In genomic region chr9:127397722-127398647, GRCh38 we compare ENCODE assay signal across 9 cellular contexts. TPM values are rescaled to one million over a fixed set of nuclear protein-coding genes. Genes with fewer than 3 reads are reported as not detected.
A peak's percentile ranks its signal among the peaks of the same experiment; 100 is the strongest.
DNase-seq lines count a peak whose midpoint lies in the region; ATAC-seq, FAIRE-seq and TF ChIP-seq lines count a peak whose summit lies in the region.
"Had no signal": no experiment of that assay in that cellular context is flagged by ENCODE, and none has a peak within 500 bp of the region (broad histone marks: within the 10 kb centered on the region; RNA-seq: fewer than 3 reads in every experiment).

No MANE protein-coding gene starts in this region.

- no peaks in the 10 kb centered on the region for H3K9me1 ChIP-seq in keratinocyte (ENCODE audit: control insufficient read depth, extremely low read depth, insufficient read depth, low read length)

- no peak for ATAC-seq in HG02840 (IDR thresholded peaks at IDR 0.05; ENCODE audit: low FRiP score, unreplicated experiment)

- peak; percentile 88 for TF ChIP-seq CTCF in RWPE1 (conservative IDR thresholded peaks at IDR 0.05; ENCODE audit: low read depth)
- TF ChIP-seq CTCF in brain microvascular endothelial cell (IDR thresholded peaks at IDR 0.05; ENCODE audit: low read depth, low read length, missing control alignments) = peak; percentile 71
- peak; percentile 34 to 68 (median 59) for TF ChIP-seq CTCF in keratinocyte (optimal IDR thresholded peaks at IDR 0.05 in 1 of 3, IDR thresholded peaks at IDR 0.05 in 1 of 3, conservative IDR thresholded peaks at IDR 0.05 in 1 of 3; ENCODE audit: extremely low read depth in 1 of 3, insufficient read depth in 2 of 3, low read length in 3 of 3)

- CTCF ChIA-PET in RWPE1 (lab: Yijun Ruan, JAX) = interaction anchor here (0.5 to 2.9 kb wide), 17 partner anchors 9 to 901 kb away, joined by 3 to 9 read pairs (median 3); no protein-coding TSS in a partner anchor

- no peaks in the 10 kb centered on the region for H3K79me2 ChIP-seq in keratinocyte (ENCODE audit: control insufficient read depth, insufficient read depth, low read length)

- dilution Hi-C loops in keratinocyte (cut with MboI; ENCODE audit: extremely low pct_ligation_motif_present, low sequenced_read_pairs) = loop anchor here (10.0 kb wide), 1 partner anchor 63 kb away; no protein-coding TSS in a partner anchor

- H3K4me1 ChIP-seq in keratinocyte (ENCODE audit: control insufficient read depth, extremely low read depth, insufficient read depth, low read length) = peaks cover 11% of the 10 kb centered on the region

- H3K9ac ChIP-seq in keratinocyte (ENCODE audit: control insufficient read depth, extremely low read depth, insufficient read depth, low read length) = peak overlapping the region; percentile 77

- H2AFZ ChIP-seq in keratinocyte (ENCODE audit: control insufficient read depth, low read length) = peak overlapping the region; percentile 13

- H3K4me2 ChIP-seq in keratinocyte (ENCODE audit: control insufficient read depth, extremely low read depth, insufficient read depth, low read depth, low read length) = peak overlapping the region; percentile 91

- in situ Hi-C loops in brain microvascular endothelial cell (cut with HindIII; ENCODE audit: low pct_ligation_motif_present, low sequenced_read_pairs) = no loop called here

- no peaks in the 10 kb centered on the region for H3K9me3 ChIP-seq in keratinocyte (ENCODE audit: control insufficient read depth, low read depth, low read length)

- no peaks in the 10 kb centered on the region for H4K20me1 ChIP-seq in keratinocyte (ENCODE audit: control insufficient read depth, extremely low read depth, insufficient read depth, low read length)

- H3K4me3 ChIP-seq in brain microvascular endothelial cell (ENCODE audit: low read depth, low read length) = peak overlapping the region; percentile 56
- H3K4me3 ChIP-seq in keratinocyte (ENCODE audit: control insufficient read depth in 2 of 3, extremely low read depth in 1 of 3, insufficient read depth in 2 of 3, low read depth in 1 of 3, low read length in 3 of 3) = peak overlapping the region; percentile 70 to 78 (median 76)

- peak; percentile 19 for DNase-seq in activated naive CD4-positive, alpha-beta T cell treated with Interleukin-2 at 50 U/mL for 16 hours
- no peak for DNase-seq in activated naive CD4-positive, alpha-beta T cell (lab: John Stamatoyannopoulos, UW)
- DNase-seq in RWPE1 (ENCODE audit: low spot score) (peak; percentile 48), brain microvascular endothelial cell (peak; percentile 11), keratinocyte (ENCODE audit: low read depth, low spot score) (no peak), amniotic stem cell (lab: John Stamatoyannopoulos, UW) (no peak)
- DNase-seq in stimulated activated CD4-positive, alpha-beta T cell treated with anti-CD3 and anti-CD28 coated beads, Interleukin-4, amount 100 ng/mL, for 1 hour = peak; percentile 26

- H3K36me3 ChIP-seq in brain microvascular endothelial cell (replicated peaks) (no peaks in the 10 kb centered on the region), keratinocyte (ENCODE audit: control insufficient read depth in 2 of 2, extremely low read depth in 1 of 2, insufficient read depth in 2 of 2, low read length in 2 of 2) (peaks cover 4% of the 10 kb centered on the region in 2 experiments)

- H3K27me3 ChIP-seq in brain microvascular endothelial cell (replicated peaks) = no peaks in the 10 kb centered on the region
- no peaks in the 10 kb centered on the region for H3K27me3 ChIP-seq in keratinocyte (ENCODE audit: control insufficient read depth, extremely low read depth, insufficient read depth, low read length)

- no peak for FAIRE-seq in keratinocyte (lab: Jason Lieb, UNC)
- FAIRE-seq: islet of Langerhans had no signal

- POLR2A ChIA-PET in RWPE1 (lab: Yijun Ruan, JAX; ENCODE audit: low non-redundant PET) = interaction anchor here (0.6 kb wide), 2 partner anchors 26 to 58 kb away, joined by 3 to 6 read pairs; partner anchors contain the start of gene ZNF79

- H3K27ac ChIP-seq in RWPE1 = peak overlapping the region; percentile 84
- H3K27ac ChIP-seq in brain microvascular endothelial cell = no peak overlapping the region
- H3K27ac ChIP-seq in keratinocyte (ENCODE audit: control insufficient read depth, insufficient read depth, low read length) = no peak overlapping the region

RNA-seq across cellular contexts. Expression of gene SLC2A8, which starts 1.0 kb away (rescaled TPM):
- 7.1 to 14.2 TPM (median 9.5 TPM) in 3 replicates for polyA plus RNA-seq in keratinocyte
- polyA plus RNA-seq in keratinocyte (2011; ENCODE audit: low read depth) = 2.4 TPM
- polyA plus RNA-seq in keratinocyte (2011; cell fraction: cytosol; rRNA removed) = 5.4 and 8.5 TPM in 2 replicates
- 16.8 and 24.0 TPM in 2 replicates for polyA plus RNA-seq in keratinocyte (2011; cell fraction: nucleus; rRNA removed)
- polyA plus RNA-seq in keratinocyte (2012; ENCODE audit: low replicate concordance) = 7.5 and 9.3 TPM in 2 replicates
- 7.3 to 12.3 TPM (median 8.2 TPM) in 3 replicates for polyA minus RNA-seq in keratinocyte
- polyA minus RNA-seq in keratinocyte (2011; cell fraction: cytosol; rRNA and poly(A)+ RNA removed) = 14.0 TPM
- polyA minus RNA-seq in keratinocyte (2011; cell fraction: nucleus; rRNA and poly(A)+ RNA removed) = 13.7 and 15.5 TPM in 2 replicates

RNA-seq across cellular contexts. Expression of gene ZNF79, which starts 26.2 kb away (rescaled TPM):
- 4.3 to 6.6 TPM (median 4.8 TPM) in 3 replicates for polyA plus RNA-seq in keratinocyte
- polyA plus RNA-seq in keratinocyte (2011; ENCODE audit: low read depth) = 2.6 TPM
- polyA plus RNA-seq in keratinocyte (2011; cell fraction: cytosol; rRNA removed) = 3.0 and 4.8 TPM in 2 replicates
- polyA plus RNA-seq in keratinocyte (2011; cell fraction: nucleus; rRNA removed) = 10.7 and 11.3 TPM in 2 replicates
- 3.6 and 4.8 TPM in 2 replicates for polyA plus RNA-seq in keratinocyte (2012; ENCODE audit: low replicate concordance)
- polyA minus RNA-seq in keratinocyte = 9.1 to 16.4 TPM (median 14.9 TPM) in 3 replicates
- polyA minus RNA-seq in keratinocyte (2011; cell fraction: cytosol; rRNA and poly(A)+ RNA removed) = 6.5 TPM
- 8.7 and 10.6 TPM in 2 replicates for polyA minus RNA-seq in keratinocyte (2011; cell fraction: nucleus; rRNA and poly(A)+ RNA removed)

RNA-seq across cellular contexts. Expression of gene RPL12, which starts 53.2 kb away (rescaled TPM):
- 2,272 to 2,722 TPM (median 2,671 TPM) in 3 replicates for polyA plus RNA-seq in keratinocyte
- 2,111 TPM for polyA plus RNA-seq in keratinocyte (2011; ENCODE audit: low read depth)
- polyA plus RNA-seq in keratinocyte (2011; cell fraction: cytosol; rRNA removed) = 2,958 and 3,580 TPM in 2 replicates
- polyA plus RNA-seq in keratinocyte (2011; cell fraction: nucleus; rRNA removed) = 591 and 603 TPM in 2 replicates
- polyA plus RNA-seq in keratinocyte (2012; ENCODE audit: low replicate concordance) = 2,339 and 3,674 TPM in 2 replicates
- polyA minus RNA-seq in keratinocyte = 715 to 1,260 TPM (median 822 TPM) in 3 replicates
- 1,132 TPM for polyA minus RNA-seq in keratinocyte (2011; cell fraction: cytosol; rRNA and poly(A)+ RNA removed)
- 139 and 149 TPM in 2 replicates for polyA minus RNA-seq in keratinocyte (2011; cell fraction: nucleus; rRNA and poly(A)+ RNA removed)

RNA-seq across cellular contexts. Expression of gene LRSAM1, which starts 53.3 kb away (rescaled TPM):
- polyA plus RNA-seq in keratinocyte = 5.2 to 11.6 TPM (median 7.2 TPM) in 3 replicates
- 26.7 TPM for polyA plus RNA-seq in keratinocyte (2011; ENCODE audit: low read depth)
- polyA plus RNA-seq in keratinocyte (2011; cell fraction: cytosol; rRNA removed) = 4.5 and 7.3 TPM in 2 replicates
- polyA plus RNA-seq in keratinocyte (2011; cell fraction: nucleus; rRNA removed) = 22.8 and 27.7 TPM in 2 replicates
- polyA plus RNA-seq in keratinocyte (2012; ENCODE audit: low replicate concordance) = 12.5 and 16.9 TPM in 2 replicates
- polyA minus RNA-seq in keratinocyte = 7.7 to 15.3 TPM (median 8.0 TPM) in 3 replicates
- 8.2 TPM for polyA minus RNA-seq in keratinocyte (2011; cell fraction: cytosol; rRNA and poly(A)+ RNA removed)
- polyA minus RNA-seq in keratinocyte (2011; cell fraction: nucleus; rRNA and poly(A)+ RNA removed) = 17.3 and 20.0 TPM in 2 replicates

Comparison
In these comparisons a context has a peak if more than half of its experiments do, and no peak if none do; other contexts are left out.
1. DNase-seq: peak in activated naive CD4-positive, alpha-beta T cell treated with Interleukin-2 at 50 U/mL for 16 hours (single experiment), RWPE1 (single experiment), brain microvascular endothelial cell (single experiment) and stimulated activated CD4-positive, alpha-beta T cell treated with anti-CD3 and anti-CD28 coated beads, Interleukin-4, amount 100 ng/mL, for 1 hour (single experiment); none in activated naive CD4-positive, alpha-beta T cell (0 of 4), keratinocyte (single experiment) and amniotic stem cell (single experiment).
2. Peak in every context shown above with its lines, with median percentiles within 50 percentile points of each other: CTCF ChIP-seq.